1 cellular context compared by ENCODE assay signal in genomic region chr6:35688605-35689322, GRCh38.
TF ChIP-seq lines count a peak whose summit lies in the region.

FKBP5 (minus strand) TSS chr6:35688915; CDS start chr6:35642824, 46,091 bp downstream.

TF ChIP-seq in HepG2, 621 proteins besides CTCF, POLR2A, EP300 and RAD21 (continued from another document and continues in another):
- TF ChIP-seq GLMP (CRISPR knock-in tag; IDR thresholded peaks at IDR 0.05; ENCODE audit: borderline replicate concordance) (no peak), ZNF577 (CRISPR knock-in tag; IDR thresholded peaks at IDR 0.05; ENCODE audit: borderline replicate concordance, low read depth) (no peak), MED8 (CRISPR knock-in tag; IDR thresholded peaks at IDR 0.05; ENCODE audit: insufficient replicate concordance) (no peak), ZFP82 (CRISPR knock-in tag; IDR thresholded peaks at IDR 0.05; ENCODE audit: borderline replicate concordance) (no peak), GABPB1 (CRISPR knock-in tag; IDR thresholded peaks at IDR 0.05) (peak; percentile 69), RERE (CRISPR knock-in tag; IDR thresholded peaks at IDR 0.05; ENCODE audit: low read depth) (no peak), AKNA (CRISPR knock-in tag; IDR thresholded peaks at IDR 0.05; ENCODE audit: borderline replicate concordance) (0 out of 2 replicates have a peak, but pooled peaks have one; percentile 21), ZNF777 (CRISPR knock-in tag; IDR thresholded peaks at IDR 0.05) (no peak), GTF3A (CRISPR knock-in tag; conservative IDR thresholded peaks at IDR 0.05) (no peak), KDM1A (CRISPR knock-in tag; IDR thresholded peaks at IDR 0.05) (no peak), ZBTB14 (CRISPR knock-in tag; IDR thresholded peaks at IDR 0.05) (0 out of 2 replicates have a peak, but pooled peaks have one; percentile 22), TCF7 (IDR thresholded peaks at IDR 0.05; ENCODE audit: low read depth) (no peak), GRHL1 (CRISPR knock-in tag; conservative IDR thresholded peaks at IDR 0.05) (no peak), CEBPG (CRISPR knock-in tag; IDR thresholded peaks at IDR 0.05) (0 out of 2 replicates have a peak, but pooled peaks have one; percentile 30), ZSCAN21 (CRISPR knock-in tag; IDR thresholded peaks at IDR 0.05; ENCODE audit: borderline replicate concordance) (peak; percentile 75), CBX1 (IDR thresholded peaks at IDR 0.05; ENCODE audit: low read depth) (no peak), ZNF296 (CRISPR knock-in tag; conservative IDR thresholded peaks at IDR 0.05) (no peak), ZNF468 (CRISPR knock-in tag; IDR thresholded peaks at IDR 0.05) (no peak), AGO2 (optimal IDR thresholded peaks at IDR 0.05; ENCODE audit: low read depth, low read length) (no peak), GPBP1L1 (CRISPR knock-in tag; IDR thresholded peaks at IDR 0.05) (no peak), FOXO1 (CRISPR knock-in tag; IDR thresholded peaks at IDR 0.05) (peak; percentile 24; the same call in 1 of the 2 replicates), ZNF639 (CRISPR knock-in tag; conservative IDR thresholded peaks at IDR 0.05) (no peak), TP53 (CRISPR knock-in tag; conservative IDR thresholded peaks at IDR 0.05) (no peak), MAX (IDR thresholded peaks at IDR 0.05) (peak; percentile 95), ZUFSP (CRISPR knock-in tag; IDR thresholded peaks at IDR 0.05; ENCODE audit: borderline replicate concordance) (no peak), DRAP1 (CRISPR knock-in tag; IDR thresholded peaks at IDR 0.05) (peak; percentile 90), SYNCRIP (IDR thresholded peaks at IDR 0.05; ENCODE audit: insufficient read depth, low read depth, low read length) (no peak), HCFC1 (IDR thresholded peaks at IDR 0.05; ENCODE audit: low read depth, low read length) (no peak), ZNF34 (CRISPR knock-in tag; IDR thresholded peaks at IDR 0.05; ENCODE audit: borderline replicate concordance) (no peak), ZKSCAN5 (CRISPR knock-in tag; IDR thresholded peaks at IDR 0.05) (no peak)
